24 cellular contexts compared by ENCODE assay signal in the genomic region with DNA sequence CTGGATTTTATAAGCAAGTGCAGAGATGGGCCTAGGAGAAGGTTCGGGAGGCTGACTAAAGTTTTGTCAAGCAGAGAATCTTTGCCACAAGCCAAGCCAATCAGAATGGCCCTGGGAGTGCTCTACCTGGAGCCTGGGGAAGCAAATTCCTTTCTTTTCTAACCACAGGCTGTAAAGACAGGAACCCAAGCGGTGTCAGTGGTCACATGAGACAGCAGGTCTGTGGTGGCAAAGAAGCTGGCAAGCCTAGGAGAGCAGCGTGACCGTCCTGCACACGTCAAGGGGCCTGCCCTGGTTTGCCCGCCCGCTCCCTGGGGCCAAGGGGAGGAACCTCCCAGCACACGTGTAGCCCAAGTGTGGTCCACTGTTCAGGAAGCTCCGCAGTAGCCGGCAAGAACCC.
DNase-seq lines count a peak whose midpoint lies in the region; ATAC-seq and TF ChIP-seq lines count a peak whose summit lies in the region.
"Had no signal": no experiment of that assay in that cellular context is flagged by ENCODE, and none has a peak within 500 bp of the region (broad histone marks: within the 10 kb centered on the region; RNA-seq: fewer than 3 reads in every experiment).

No MANE protein-coding gene starts in this region.

- H3K4me1 Mint-ChIP-seq in MCF 10A (ENCODE audit: insufficient read depth, unreplicated experiment) = no peaks in the 10 kb centered on the region
- H3K4me1 Mint-ChIP-seq in stimulated activated naive CD8-positive, alpha-beta T cell treated with anti-CD3 and anti-CD28 coated beads, Interleukin-15, amount 100 ng/mL, for 72 hours = no peaks in the 10 kb centered on the region
- H3K4me1 Mint-ChIP-seq: activated B cell treated with CpG ODN at 0.5 μM for 24 hours; CD8-positive, alpha-beta memory T cell; neural crest cell had no signal

- H2AFZ ChIP-seq in mammary epithelial cell (ENCODE audit: low read depth, low read length) = peak overlapping the region; percentile 6
- H2AFZ ChIP-seq: PC-9 had no signal

- H3K4me3 ChIP-seq in mammary epithelial cell (replicated peaks in 1 of 3; ENCODE audit: insufficient read depth in 1 of 3, low read depth in 2 of 3, low read length in 3 of 3) = no peak overlapping the region
- H3K4me3 ChIP-seq: heart right ventricle, K562, PC-9 had no signal

- no peak overlapping the region for H3K4me3 Mint-ChIP-seq in MCF 10A (ENCODE audit: unreplicated experiment)
- H3K4me3 Mint-ChIP-seq in stimulated activated naive CD8-positive, alpha-beta T cell treated with anti-CD3 and anti-CD28 coated beads, Interleukin-15, amount 100 ng/mL, for 72 hours = no peak overlapping the region
- H3K4me3 Mint-ChIP-seq: activated B cell treated with CpG ODN at 0.5 μM for 24 hours; CD8-positive, alpha-beta memory T cell; neural crest cell; stimulated activated naive CD8-positive, alpha-beta T cell treated with anti-CD3 and anti-CD28 coated beads, Interleukin-15, Interleukin-2, amounts not matched to agents 100 ng/mL and 50 ng/mL, for 24 hours had no signal

- no TSS peak for BruUV-seq in mammary epithelial cell (replicated peaks; lab: Mats Ljungman, UMichigan)
- BruUV-seq in MCF 10A (replicated peaks; lab: Mats Ljungman, UMichigan) = no TSS peak

- H3K79me2 ChIP-seq in mammary epithelial cell (ENCODE audit: insufficient read depth, low read length) = no peaks in the 10 kb centered on the region

- H4K20me1 ChIP-seq in mammary epithelial cell (ENCODE audit: insufficient read depth, low read length) = no peaks in the 10 kb centered on the region

- in situ Hi-C loops in mammary epithelial cell (cut with MboI; ENCODE audit: low sequenced_read_pairs in 2 of 2) = no loop called here
- in situ Hi-C loops in SK-MEL-5 (cut with HindIII; ENCODE audit: low pct_unique_long_range_greater_than_20kb, low sequenced_read_pairs) = no loop called here

- no peaks in the 10 kb centered on the region for H3K9me3 ChIP-seq in mammary epithelial cell (replicated peaks; ENCODE audit: insufficient read depth, low read length)
- H3K9me3 ChIP-seq: heart right ventricle had no signal

- H3K4me1 ChIP-seq in mammary epithelial cell (ENCODE audit: insufficient read depth, low read length) = no peaks in the 10 kb centered on the region
- H3K4me1 ChIP-seq: heart right ventricle had no signal

- intact Hi-C loops in mammary epithelial cell (cut with micrococcal nuclease) (no loop called here), MCF 10A (cut with micrococcal nuclease) (no loop called here)

- no peak overlapping the region for H3K27ac ChIP-seq in mammary epithelial cell (ENCODE audit: insufficient read depth, low read depth, low read length)
- H3K27ac ChIP-seq: brain microvascular endothelial cell, heart right ventricle, PC-9 had no signal

- no peak overlapping the region for H3K4me2 ChIP-seq in mammary epithelial cell (ENCODE audit: insufficient read depth, low read depth, low read length)
- H3K4me2 ChIP-seq: PC-9 had no signal

- WGBS in mammary epithelial cell (ENCODE audit: low coverage, missing lambda C conversion rate) = 67% methylated on average over 10 of the region's 10 CpGs

- H3K27me3 ChIP-seq in mammary epithelial cell (ENCODE audit: insufficient read depth, low read length) = no peaks in the 10 kb centered on the region
- H3K27me3 ChIP-seq: brain microvascular endothelial cell, heart right ventricle had no signal

- DNase-seq in mammary epithelial cell (peak; percentile 78), MCF 10A (ENCODE audit: unreplicated experiment) (no peak), SK-MEL-5 (ENCODE audit: low read depth, low spot score) (peak; percentile 56), islet precursor cell (peak; percentile 78), NCI-H1694 (lab: John Stamatoyannopoulos, UW) (no peak), NCI-H2171 (lab: John Stamatoyannopoulos, UW) (no peak)
- no peak for DNase-seq in stimulated activated naive CD8-positive, alpha-beta T cell treated with anti-CD3 and anti-CD28 coated beads, Interleukin-15, amount 100 ng/mL, for 72 hours
- DNase-seq: activated B cell treated with CpG ODN at 0.5 μM for 24 hours; activated CD4-positive, alpha-beta T cell treated with anti-CD3 and anti-CD28 coated beads, Interleukin-2, amount 50 U/mL, for 4 hours; activated naive CD4-positive, alpha-beta T cell treated with Interleukin-2 at 50 U/mL for 16 hours; brain microvascular endothelial cell; CD8-positive, alpha-beta memory T cell; DMS 273 treated with DMSO at 0.1 percent for 48 hours; GOT3; heart right ventricle; NCI-H1436; NCI-H510A treated with DMSO at 0.1 percent for 48 hours; PC-9; Right ventricle myocardium superior; T1000 had no signal

- CTCF ChIA-PET in mammary epithelial cell (lab: Charles Lee; ENCODE audit: low non-redundant PET) = no interaction called here
- CTCF ChIA-PET in MCF 10A (lab: Yijun Ruan, JAX) = interaction anchor here (0.6 to 1.2 kb wide), 2 partner anchors 18 to 21 kb away, joined by 3 to 5 read pairs; no protein-coding TSS in a partner anchor

- dilution Hi-C loops in mammary epithelial cell (cut with HindIII; ENCODE audit: low sequenced_read_pairs) = no loop called here

- no peaks in the 10 kb centered on the region for H3K9me3 Mint-ChIP-seq in MCF 10A (ENCODE audit: unreplicated experiment)
- H3K9me3 Mint-ChIP-seq in stimulated activated naive CD8-positive, alpha-beta T cell treated with anti-CD3 and anti-CD28 coated beads, Interleukin-15, amount 100 ng/mL, for 72 hours = no peaks in the 10 kb centered on the region
- H3K9me3 Mint-ChIP-seq: activated B cell treated with CpG ODN at 0.5 μM for 24 hours; CD8-positive, alpha-beta memory T cell; neural crest cell; stimulated activated naive CD8-positive, alpha-beta T cell treated with anti-CD3 and anti-CD28 coated beads, Interleukin-15, Interleukin-2, amounts not matched to agents 100 ng/mL and 50 ng/mL, for 24 hours had no signal

- TF ChIP-seq CTCF in mammary epithelial cell (conservative IDR thresholded peaks at IDR 0.05 in 1 of 2, IDR thresholded peaks at IDR 0.05 in 1 of 2; ENCODE audit: extremely low read depth in 1 of 2, insufficient read depth in 1 of 2, low read depth in 1 of 2, low read length in 2 of 2) (no peak), MCF 10A (IDR thresholded peaks at IDR 0.05; ENCODE audit: unreplicated experiment) (no peak)

- H3K27ac Mint-ChIP-seq in MCF 10A (ENCODE audit: low read depth, unreplicated experiment) = no peak overlapping the region
- no peak overlapping the region for H3K27ac Mint-ChIP-seq in stimulated activated naive CD8-positive, alpha-beta T cell treated with anti-CD3 and anti-CD28 coated beads, Interleukin-15, amount 100 ng/mL, for 72 hours
- H3K27ac Mint-ChIP-seq: activated B cell treated with CpG ODN at 0.5 μM for 24 hours; CD8-positive, alpha-beta memory T cell; stimulated activated naive CD8-positive, alpha-beta T cell treated with anti-CD3 and anti-CD28 coated beads, Interleukin-15, Interleukin-2, amounts not matched to agents 100 ng/mL and 50 ng/mL, for 24 hours had no signal

- no peak overlapping the region for H3K9ac ChIP-seq in mammary epithelial cell (ENCODE audit: insufficient read depth, low read length)

- peak; percentile 56 for ATAC-seq in stimulated activated naive CD8-positive, alpha-beta T cell treated with anti-CD3 and anti-CD28 coated beads, Interleukin-15, amount 100 ng/mL, for 72 hours
- ATAC-seq in HG03097 (IDR thresholded peaks at IDR 0.05; ENCODE audit: low FRiP score, unreplicated experiment) = no peak
- ATAC-seq: heart right ventricle, K562 had no signal

- no peaks in the 10 kb centered on the region for H3K36me3 Mint-ChIP-seq in MCF 10A (ENCODE audit: insufficient read depth, unreplicated experiment)
- H3K36me3 Mint-ChIP-seq: CD8-positive, alpha-beta memory T cell had no signal

- H3K27me3 Mint-ChIP-seq in MCF 10A (ENCODE audit: insufficient read depth, unreplicated experiment) = no peaks in the 10 kb centered on the region
- H3K27me3 Mint-ChIP-seq in stimulated activated naive CD8-positive, alpha-beta T cell treated with anti-CD3 and anti-CD28 coated beads, Interleukin-15, amount 100 ng/mL, for 72 hours = peaks cover 10% of the 10 kb centered on the region

- no peaks in the 10 kb centered on the region for H3K36me3 ChIP-seq in mammary epithelial cell (ENCODE audit: insufficient read depth, low read length)
- H3K36me3 ChIP-seq: brain microvascular endothelial cell, heart right ventricle had no signal

- POLR2A ChIA-PET in MCF 10A (lab: Yijun Ruan, JAX) = no interaction called here

Comparison
In these comparisons a context has a peak if more than half of its experiments do, and no peak if none do; other contexts are left out.
1. DNase-seq: peak in mammary epithelial cell (single experiment), SK-MEL-5 (single experiment) and islet precursor cell (single experiment); none in MCF 10A (single experiment), stimulated activated naive CD8-positive, alpha-beta T cell treated with anti-CD3 and anti-CD28 coated beads, Interleukin-15, amount 100 ng/mL, for 72 hours (0 of 2), NCI-H1694 (single experiment) and NCI-H2171 (single experiment).